Comparison of ENCODE assay signal across 8 cellular contexts in genomic region chr19:44925114-44925891, GRCh38. TPM values are rescaled to one million over a fixed set of nuclear protein-coding genes. Genes with fewer than 3 reads are reported as not detected.
DNase-seq lines count a peak whose midpoint lies in the region; ATAC-seq, FAIRE-seq and TF ChIP-seq lines count a peak whose summit lies in the region.
"Had no signal": no experiment of that assay in that cellular context is flagged by ENCODE, and none has a peak within 500 bp of the region (broad histone marks: within the 10 kb centered on the region; RNA-seq: fewer than 3 reads in every experiment).

No MANE protein-coding gene starts in this region.

- no peak overlapping the region for H3K9ac ChIP-seq in GM23248

- ATAC-seq in HG03139 (IDR thresholded peaks at IDR 0.05; ENCODE audit: unreplicated experiment) (no peak), HG03097 (IDR thresholded peaks at IDR 0.05; ENCODE audit: low FRiP score, unreplicated experiment) (no peak)

- no peaks in the 10 kb centered on the region for H3F3A ChIP-seq in GM23248 (ENCODE audit: insufficient read depth)

- FAIRE-seq in HTR-8/SVneo (lab: Jason Lieb, UNC), result no peak
- FAIRE-seq: RCC 7860 had no signal

- H3K79me2 ChIP-seq in GM23248 (ENCODE audit: insufficient read depth), result no peaks in the 10 kb centered on the region
- no peaks in the 10 kb centered on the region for H3K79me2 ChIP-seq in osteoblast (ENCODE audit: insufficient read depth, low read length)

- H3K4me3 ChIP-seq in GM23248 (no peak overlapping the region), osteoblast (ENCODE audit: insufficient read depth, low read length) (no peak overlapping the region)

- H3K27ac ChIP-seq in GM23248 (no peak overlapping the region), osteoblast (ENCODE audit: low read depth, low read length) (peak overlapping the region; percentile 33)

- DNase-seq in GM23248, result peak; percentile 44
- DNase-seq in epidermal melanocyte (ENCODE audit: insufficient read length, low spot score), result peak; percentile 68
- DNase-seq in osteoblast (ENCODE audit: insufficient read length, low spot score, missing footprints), result peak; percentile 85
- DNase-seq in HTR-8/SVneo (ENCODE audit: insufficient read length, low spot score), result no peak
- DNase-seq: retina had no signal

- WGBS in GM23248 (ENCODE audit: low coverage in 1 of 2, low lambda C conversion rate in 2 of 2, missing lambda C conversion rate in 2 of 2), 2 experiments, result 48 to 51% methylated on average over 7 to 8 of the region's 8 CpGs

- TF ChIP-seq CTCF in osteoblast (IDR thresholded peaks at IDR 0.05; ENCODE audit: extremely low read depth, low read depth, low read length), result no peak

- H3K27me3 ChIP-seq in GM23248 (replicated peaks; ENCODE audit: insufficient read depth), result no peaks in the 10 kb centered on the region
- no peaks in the 10 kb centered on the region for H3K27me3 ChIP-seq in osteoblast (ENCODE audit: insufficient read depth, low read length)

- H3K4me1 ChIP-seq in GM23248 (ENCODE audit: insufficient read depth), result peaks cover 9% of the 10 kb centered on the region
- peaks cover 32% of the 10 kb centered on the region for H3K4me1 ChIP-seq in osteoblast (ENCODE audit: insufficient read depth, low read length)

- H3K4me2 ChIP-seq in GM23248 (ENCODE audit: unreplicated experiment) (no peak overlapping the region), osteoblast (ENCODE audit: insufficient read depth, low read length) (peak overlapping the region; percentile 64)

- H3K36me3 ChIP-seq in GM23248 (ENCODE audit: low read depth), result no peaks in the 10 kb centered on the region
- no peaks in the 10 kb centered on the region for H3K36me3 ChIP-seq in osteoblast (ENCODE audit: insufficient read depth, low read length)

- H3K9me2 ChIP-seq in GM23248 (ENCODE audit: insufficient read depth), result no peaks in the 10 kb centered on the region

- in situ Hi-C loops in GM23248 (cut with MboI), result no loop called here

- H4K20me1 ChIP-seq in GM23248 (ENCODE audit: insufficient read depth) (no peaks in the 10 kb centered on the region), osteoblast (ENCODE audit: insufficient read depth, low read length) (no peaks in the 10 kb centered on the region)

- H3K9me3 ChIP-seq in GM23248 (ENCODE audit: low read depth), result no peaks in the 10 kb centered on the region
- no peaks in the 10 kb centered on the region for H3K9me3 ChIP-seq in osteoblast (ENCODE audit: low read depth, low read length)

- H2AFZ ChIP-seq in GM23248 (peak overlapping the region; percentile 14; the same call in 1 of the 2 replicates), osteoblast (ENCODE audit: low read length) (peak overlapping the region; percentile 59)

RNA-seq across cellular contexts. Expression of gene APOC1, which starts 10.9 kb away (rescaled TPM):
- not detected in 2 replicates for total RNA-seq in GM23248 (2014; rRNA removed; shearing (Covaris generic))
- 0.49 TPM in 1 of 2 replicates, not detected in the other for polyA plus RNA-seq in GM23248 (2016; fragmentation: Nextera tagmentation; extraction: Ambion mirVana)
- total RNA-seq in osteoblast, result 1.2 and 1.4 TPM in 2 replicates

RNA-seq across cellular contexts. Expression of gene APOC4, which starts 16.7 kb away (rescaled TPM):
- not detected in 2 replicates for total RNA-seq in GM23248 (2014; rRNA removed; shearing (Covaris generic))
- not detected in 2 replicates for polyA plus RNA-seq in GM23248 (2016; fragmentation: Nextera tagmentation; extraction: Ambion mirVana)
- total RNA-seq in osteoblast, result not detected in 2 replicates

RNA-seq across cellular contexts. Expression of gene APOE, which starts 19.7 kb away (rescaled TPM):
- 0.76 TPM in 1 of 2 replicates, not detected in the other for total RNA-seq in GM23248 (2014; rRNA removed; shearing (Covaris generic))
- 0.60 and 0.87 TPM in 2 replicates for polyA plus RNA-seq in GM23248 (2016; fragmentation: Nextera tagmentation; extraction: Ambion mirVana)
- total RNA-seq in osteoblast, result 44.5 and 46.6 TPM in 2 replicates

RNA-seq across cellular contexts. Expression of gene APOC2, which starts 20.5 kb away (rescaled TPM):
- not detected in 2 replicates for total RNA-seq in GM23248 (2014; rRNA removed; shearing (Covaris generic))
- polyA plus RNA-seq in GM23248 (2016; fragmentation: Nextera tagmentation; extraction: Ambion mirVana), result not detected in 2 replicates
- total RNA-seq in osteoblast, result not detected in 2 replicates

RNA-seq across cellular contexts. Expression of gene CLPTM1, which starts 29.9 kb away (rescaled TPM):
- 40.5 and 42.5 TPM in 2 replicates for total RNA-seq in GM23248 (2014; rRNA removed; shearing (Covaris generic))
- 103 and 109 TPM in 2 replicates for polyA plus RNA-seq in GM23248 (2016; fragmentation: Nextera tagmentation; extraction: Ambion mirVana)
- 45.2 and 61.3 TPM in 2 replicates for total RNA-seq in osteoblast

Comparison
In these comparisons a context has a peak if more than half of its experiments do, and no peak if none do; other contexts are left out.
1. RNA of gene APOE, which starts 19.7 kb away (total RNA-seq): 44.5 to 46.6 TPM in osteoblast; 0.76 TPM in GM23248; every median in the first group is over 10 times any median in the second.